Comparison of ENCODE assay signal across 9 cellular contexts in genomic region chr1:238302646-238303045, GRCh38.
"Had no signal": no experiment of that assay in that cellular context is flagged by ENCODE, and none has a peak within 500 bp of the region (broad histone marks: within the 10 kb centered on the region; RNA-seq: fewer than 3 reads in every experiment).

No MANE protein-coding gene starts in this region.

- ATAC-seq: GM23338, HCT116 had no signal

- H3K9ac ChIP-seq: GM23248 had no signal

- DNase-seq: GM23248, GOT3, H7, H9, HCEC 1CT, HFFc6 had no signal

- H3K27ac ChIP-seq: GM23248 had no signal

- H3K36me3 ChIP-seq: HAP-1 had no signal

- H3K9me3 ChIP-seq: HAP-1 had no signal

- H3K4me2 ChIP-seq: GM23338 had no signal

- H3K4me1 ChIP-seq: HAP-1 had no signal

- H2AFZ ChIP-seq: GM23248, GM23338 had no signal

- H3K4me3 ChIP-seq: GM23248, GM23338, HAP-1 had no signal
